Comparison of ENCODE assay signal across 10 cellular contexts in the genomic region with DNA sequence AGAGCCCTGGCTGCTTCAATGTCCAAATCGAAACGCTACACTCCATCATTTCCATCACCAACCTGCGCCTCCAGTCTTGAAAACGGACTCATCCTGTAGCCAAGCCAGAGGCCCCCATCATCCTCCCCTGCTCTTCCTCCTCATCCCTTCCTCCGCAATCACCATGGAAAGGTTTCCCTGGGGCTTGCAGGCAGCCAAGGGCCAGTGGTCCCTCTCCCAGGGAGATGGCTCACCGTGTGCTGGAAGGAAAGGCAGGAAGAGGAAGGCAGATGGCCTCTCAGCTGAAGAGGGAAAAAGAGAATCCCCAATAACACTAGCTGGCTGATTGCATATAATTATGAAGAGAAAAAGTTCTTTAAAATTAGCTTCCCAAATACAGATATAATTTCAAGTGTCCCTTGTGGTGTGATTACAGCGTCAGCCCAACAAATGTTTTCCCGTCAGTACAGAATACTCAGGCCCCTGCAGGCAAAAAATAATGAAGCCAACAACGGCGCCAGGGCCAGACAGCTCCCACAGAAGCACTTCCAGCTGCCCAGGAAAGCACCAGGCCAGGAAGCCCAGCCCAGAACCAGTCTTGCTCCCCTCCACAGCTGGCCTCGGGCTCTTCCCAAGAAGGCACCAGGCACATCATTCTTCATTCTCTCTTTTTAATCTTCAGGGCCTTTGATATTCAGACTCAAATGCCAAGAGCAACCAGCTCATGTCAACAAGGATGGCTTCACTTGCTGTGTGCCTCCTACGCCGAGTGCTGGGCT. TPM values are rescaled to one million over a fixed set of nuclear protein-coding genes. Genes with fewer than 3 reads are reported as not detected.
DNase-seq lines count a peak whose midpoint lies in the region; ATAC-seq and TF ChIP-seq lines count a peak whose summit lies in the region.
"Had no signal": no experiment of that assay in that cellular context is flagged by ENCODE, and none has a peak within 500 bp of the region (broad histone marks: within the 10 kb centered on the region; RNA-seq: fewer than 3 reads in every experiment).

No MANE protein-coding gene starts in this region.

- H3K4me3 Mint-ChIP-seq in HFFc6: no peak overlapping the region

- intact Hi-C loops in Right ventricle myocardium superior (cut with DNase I) (no loop called here), spleen (cut with DNase I; ENCODE audit: low total_unique reads) (no loop called here)

- DNase-seq in HFFc6: no peak
- peak; percentile 65 for DNase-seq in Right ventricle myocardium superior
- DNase-seq in spleen: no peak
- no peak for DNase-seq in KBM-7
- no peak for DNase-seq in stimulated activated CD4-positive, alpha-beta T cell treated with anti-CD3 and anti-CD28 coated beads, Interleukin-4, amount 100 ng/mL, for 1 hour
- no peak for DNase-seq in GM20000 (ENCODE audit: low spot score)
- no peak for DNase-seq in activated T-cell treated with anti-CD3 and anti-CD28 coated beads, Interleukin-2, amount 50 U/mL, for 1 hour
- DNase-seq: Kasumi-1, SHP77 treated with DMSO at 0.1 percent for 48 hours had no signal

- ATAC-seq in SK-N-SH treated with all-trans-retinoic acid at 6 μM for 48 hours: peak; percentile 57
- ATAC-seq in Right ventricle myocardium superior (ENCODE audit: poor library complexity): peak; percentile 63

- H3K9me3 Mint-ChIP-seq in HFFc6: no peaks in the 10 kb centered on the region

- peaks cover 22% of the 10 kb centered on the region for H3K4me1 Mint-ChIP-seq in HFFc6 (ENCODE audit: low read depth)

- H3K4me3 ChIP-seq in spleen: no peak overlapping the region

- H3K36me3 Mint-ChIP-seq in HFFc6 (ENCODE audit: low read depth): peaks cover under 1% of the 10 kb centered on the region; the same call in 1 of the 2 replicates

- in situ Hi-C loops in KBM-7 (cut with MboI; ENCODE audit: low pct_unique_long_range_greater_than_20kb, low sequenced_read_pairs): no loop called here

- 69 to 81% (median 74%) methylated on average over 13 of the region's 13 CpGs for WGBS in spleen, 5 donors

- peaks cover 0 to 88% (median 50%) of the 10 kb centered on the region in 6 donors for H3K4me1 ChIP-seq in spleen

- no peaks in the 10 kb centered on the region; the same call in 1 of the 2 replicates for H3K27me3 Mint-ChIP-seq in HFFc6 (ENCODE audit: insufficient read depth)

- peak overlapping the region; percentile 42; the same call in 1 of the 2 replicates for H3K27ac Mint-ChIP-seq in HFFc6

- H3K9me3 ChIP-seq in spleen: no peaks in the 10 kb centered on the region

- peaks cover 0 to 8% (median 0%) of the 10 kb centered on the region in 6 donors for H3K36me3 ChIP-seq in spleen

- TF ChIP-seq CTCF in HFFc6 (IDR thresholded peaks at IDR 0.05) (no peak), spleen (IDR thresholded peaks at IDR 0.05 in 8 of 11, conservative IDR thresholded peaks at IDR 0.05 in 3 of 11) (no peak), GM20000 (IDR thresholded peaks at IDR 0.05; ENCODE audit: extremely low read depth, missing control alignments) (no peak)

- no peak for TF ChIP-seq POLR2A in spleen (IDR thresholded peaks at IDR 0.05)

- peak overlapping the region in 5 of 8 donors; percentile 14 to 68 (median 38) for H3K27ac ChIP-seq in spleen

- no peaks in the 10 kb centered on the region for H3K27me3 ChIP-seq in spleen (replicated peaks in 1 of 7)

TF ChIP-seq in SK-N-SH treated with all-trans-retinoic acid at 6 μM for 48 hours, 23 proteins besides CTCF, POLR2A, EP300 and RAD21:
- 0 out of 2 replicates have a peak, but pooled peaks have one; percentile 57 for TF ChIP-seq TSHZ2 (CRISPR knock-in tag; IDR thresholded peaks at IDR 0.05)
- no peak for TF ChIP-seq BACH2 (CRISPR knock-in tag; IDR thresholded peaks at IDR 0.05; ENCODE audit: borderline replicate concordance)
- no peak for TF ChIP-seq RARB (CRISPR knock-in tag; IDR thresholded peaks at IDR 0.05)
- peak; percentile 45; the same call in 1 of the 2 replicates for TF ChIP-seq TCF4 (CRISPR knock-in tag; IDR thresholded peaks at IDR 0.05; ENCODE audit: borderline replicate concordance)

RNA-seq across cellular contexts. Expression of gene ITPK1, which starts 24.7 kb away (rescaled TPM):
- total RNA-seq in HFFc6 (2021; fragmentation: NEBNext Ultra II Directional; extraction: Animal tissue kit (Norgen Biotek cat#: 25700)): 10 to 100 TPM; 27.3 to 38.1 (median 32.4) TPM
- total RNA-seq in Right ventricle myocardium superior: 115 TPM
- 100 to 1,000 TPM in 1 of 7 donors, 10 to 100 TPM in 6; 63.8 to 123 (median 75.6) TPM for total RNA-seq in spleen
- polyA plus RNA-seq in spleen: 10 to 100 TPM; 22.9 to 46.0 (median 23.9) TPM
